20 cellular contexts compared by ENCODE assay signal in genomic region chr10:48209246-48209645, GRCh38.
DNase-seq lines count a peak whose midpoint lies in the region; ATAC-seq and TF ChIP-seq lines count a peak whose summit lies in the region.
"Had no signal": no experiment of that assay in that cellular context is flagged by ENCODE, and none has a peak within 500 bp of the region (broad histone marks: within the 10 kb centered on the region; RNA-seq: fewer than 3 reads in every experiment).

No MANE protein-coding gene starts in this region.

- H3K27ac ChIP-seq in naive thymus-derived CD4-positive, alpha-beta T cell (ENCODE audit: low read depth, low read length) = no peak overlapping the region
- H3K27ac ChIP-seq in thyroid gland = no peak overlapping the region
- H3K27ac ChIP-seq: GM23248 had no signal

- 87 to 93% methylated on average over 2 of the region's 2 CpGs for WGBS in thyroid gland, 2 donors

- no peaks in the 10 kb centered on the region for H3K36me3 ChIP-seq in naive thymus-derived CD4-positive, alpha-beta T cell (ENCODE audit: control insufficient read depth in 2 of 3, insufficient read depth in 3 of 3, low read length in 3 of 3)
- no peaks in the 10 kb centered on the region for H3K36me3 ChIP-seq in thyroid gland
- H3K36me3 ChIP-seq: BE2C had no signal

- ATAC-seq in naive thymus-derived CD4-positive, alpha-beta T cell = no peak
- ATAC-seq: HCT116 had no signal

- no peak overlapping the region for H3K27ac Mint-ChIP-seq in naive thymus-derived CD4-positive, alpha-beta T cell
- H3K27ac Mint-ChIP-seq: CD4-positive, alpha-beta T cell had no signal

- no peak overlapping the region for H3K4me3 Mint-ChIP-seq in naive thymus-derived CD4-positive, alpha-beta T cell
- H3K4me3 Mint-ChIP-seq: CD4-positive, alpha-beta T cell had no signal

- H3K27me3 Mint-ChIP-seq in naive thymus-derived CD4-positive, alpha-beta T cell = peaks cover 0 to 19% (median 4%) of the 10 kb centered on the region in 5 donors
- H3K27me3 Mint-ChIP-seq: CD4-positive, alpha-beta T cell had no signal

- TF ChIP-seq CTCF in fibroblast of villous mesenchyme (IDR thresholded peaks at IDR 0.05; ENCODE audit: insufficient read depth, low read depth, low read length) (no peak), thyroid gland (IDR thresholded peaks at IDR 0.05) (no peak)

- no peaks in the 10 kb centered on the region for H3K9me3 Mint-ChIP-seq in naive thymus-derived CD4-positive, alpha-beta T cell
- H3K9me3 Mint-ChIP-seq: CD4-positive, alpha-beta T cell had no signal

- no peaks in the 10 kb centered on the region for H3K27me3 ChIP-seq in naive thymus-derived CD4-positive, alpha-beta T cell (ENCODE audit: control insufficient read depth in 2 of 2, insufficient read depth in 2 of 2, low read length in 2 of 2)
- no peaks in the 10 kb centered on the region for H3K27me3 ChIP-seq in thyroid gland

- peak; percentile 69 for DNase-seq in M059J (ENCODE audit: low read depth)
- DNase-seq in astrocyte of the hippocampus (ENCODE audit: low read depth, low spot score) = peak; percentile 22
- DNase-seq in fibroblast of villous mesenchyme (ENCODE audit: low read depth) = peak; percentile 2
- no peak for DNase-seq in naive thymus-derived CD4-positive, alpha-beta T cell
- DNase-seq in thyroid gland = no peak
- no peak for DNase-seq in SIG-M5 (lab: John Stamatoyannopoulos, UW)
- DNase-seq in NK-92 treated with Interleukin-12 subunit alpha and Interleukin-12 subunit beta, amount 100 ng/mL, for 24 hours (lab: John Stamatoyannopoulos, UW) = no peak
- DNase-seq: BE2C; CD4-positive, alpha-beta T cell; DMS79; GDM1; GM23248; NCI-H1417 treated with DMSO at 0.1 percent for 48 hours; NCI-H1930; NCI-H2171; NCI-H446; Right ventricle myocardium superior; SK-N-SH had no signal

- H3K4me1 Mint-ChIP-seq in naive thymus-derived CD4-positive, alpha-beta T cell = no peaks in the 10 kb centered on the region

- H3K4me3 ChIP-seq in fibroblast of villous mesenchyme (ENCODE audit: low read depth, low read length) (no peak overlapping the region), thyroid gland (replicated peaks in 1 of 3) (no peak overlapping the region)
- no peak overlapping the region for H3K4me3 ChIP-seq in naive thymus-derived CD4-positive, alpha-beta T cell (ENCODE audit: low read length)
- H3K4me3 ChIP-seq: GM23248, K562 had no signal

- intact Hi-C loops in naive thymus-derived CD4-positive, alpha-beta T cell (cut with micrococcal nuclease) = no loop called here
- intact Hi-C loops in thyroid gland (cut with DNase I) = no loop called here

- no peaks in the 10 kb centered on the region for H3K4me1 ChIP-seq in naive thymus-derived CD4-positive, alpha-beta T cell (ENCODE audit: control insufficient read depth in 2 of 2, insufficient read depth in 2 of 2, low read length in 2 of 2)
- H3K4me1 ChIP-seq in thyroid gland = peaks cover 9 to 20% of the 10 kb centered on the region in 2 donors
- H3K4me1 ChIP-seq: BE2C had no signal

- CTCF ChIA-PET in naive thymus-derived CD4-positive, alpha-beta T cell (lab: Charles Lee) = no interaction called here

- H3K9me3 ChIP-seq in naive thymus-derived CD4-positive, alpha-beta T cell (ENCODE audit: control insufficient read depth in 2 of 3, low read length in 3 of 3) = no peaks in the 10 kb centered on the region
- H3K9me3 ChIP-seq in thyroid gland = no peaks in the 10 kb centered on the region
- H3K9me3 ChIP-seq: BE2C, SK-N-SH had no signal

- POLR2A ChIA-PET in naive thymus-derived CD4-positive, alpha-beta T cell (lab: Charles Lee) = no interaction called here

- H3K36me3 Mint-ChIP-seq in naive thymus-derived CD4-positive, alpha-beta T cell = no peaks in the 10 kb centered on the region

- TF ChIP-seq POLR2A in thyroid gland (IDR thresholded peaks at IDR 0.05) = no peak

Comparison
In these comparisons a context has a peak if more than half of its experiments do, and no peak if none do; other contexts are left out.
1. DNase-seq: peak in M059J (single experiment), astrocyte of the hippocampus (single experiment) and fibroblast of villous mesenchyme (single experiment); none in naive thymus-derived CD4-positive, alpha-beta T cell (0 of 9), thyroid gland (0 of 2), SIG-M5 (single experiment) and NK-92 treated with Interleukin-12 subunit alpha and Interleukin-12 subunit beta, amount 100 ng/mL, for 24 hours (single experiment).